In the genomic region with DNA sequence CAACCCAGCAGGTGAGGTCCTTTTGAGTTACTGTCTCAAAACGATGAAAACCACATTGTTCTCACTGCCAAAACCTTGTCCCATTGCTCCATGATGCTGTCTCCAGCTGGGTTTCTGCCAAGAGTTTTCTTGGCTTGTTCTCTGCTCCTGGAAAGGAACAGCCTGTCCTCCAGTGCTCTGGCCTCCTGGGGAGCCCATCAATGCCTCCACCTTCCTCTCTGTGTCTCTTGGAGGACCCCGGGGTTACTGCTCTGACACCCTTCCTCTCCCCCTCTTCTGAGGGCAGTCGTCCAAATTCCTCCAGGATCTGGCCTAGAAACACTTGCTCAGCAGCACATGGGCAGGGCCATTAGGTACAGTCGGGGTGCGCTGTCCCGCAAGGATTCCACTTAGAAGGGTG, we compare ENCODE assay signal across 1 cellular context.
TF ChIP-seq lines count a peak whose summit lies in the region.

No MANE protein-coding gene starts in this region.

TF ChIP-seq in GM23338, 12 proteins besides CTCF, POLR2A, EP300 and RAD21 (continued from another document):
- TF ChIP-seq ZNF331 (CRISPR knock-in tag; IDR thresholded peaks at IDR 0.05; ENCODE audit: low read depth) (no peak), EZH2 (IDR thresholded peaks at IDR 0.05; ENCODE audit: low read depth, unreplicated experiment) (no peak), JUNB (IDR thresholded peaks at IDR 0.05; ENCODE audit: unreplicated experiment) (no peak), EZH2phosphoT487 (IDR thresholded peaks at IDR 0.05; ENCODE audit: unreplicated experiment) (no peak)
- TF ChIP-seq, protein P1, sequence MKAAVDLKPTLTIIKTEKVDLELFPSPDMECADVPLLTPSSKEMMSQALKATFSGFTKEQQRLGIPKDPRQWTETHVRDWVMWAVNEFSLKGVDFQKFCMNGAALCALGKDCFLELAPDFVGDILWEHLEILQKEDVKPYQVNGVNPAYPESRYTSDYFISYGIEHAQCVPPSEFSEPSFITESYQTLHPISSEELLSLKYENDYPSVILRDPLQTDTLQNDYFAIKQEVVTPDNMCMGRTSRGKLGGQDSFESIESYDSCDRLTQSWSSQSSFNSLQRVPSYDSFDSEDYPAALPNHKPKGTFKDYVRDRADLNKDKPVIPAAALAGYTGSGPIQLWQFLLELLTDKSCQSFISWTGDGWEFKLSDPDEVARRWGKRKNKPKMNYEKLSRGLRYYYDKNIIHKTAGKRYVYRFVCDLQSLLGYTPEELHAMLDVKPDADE (IDR thresholded peaks at IDR 0.05), result no peak
